ENCODE assay signal across 1 cellular context in the genomic region with DNA sequence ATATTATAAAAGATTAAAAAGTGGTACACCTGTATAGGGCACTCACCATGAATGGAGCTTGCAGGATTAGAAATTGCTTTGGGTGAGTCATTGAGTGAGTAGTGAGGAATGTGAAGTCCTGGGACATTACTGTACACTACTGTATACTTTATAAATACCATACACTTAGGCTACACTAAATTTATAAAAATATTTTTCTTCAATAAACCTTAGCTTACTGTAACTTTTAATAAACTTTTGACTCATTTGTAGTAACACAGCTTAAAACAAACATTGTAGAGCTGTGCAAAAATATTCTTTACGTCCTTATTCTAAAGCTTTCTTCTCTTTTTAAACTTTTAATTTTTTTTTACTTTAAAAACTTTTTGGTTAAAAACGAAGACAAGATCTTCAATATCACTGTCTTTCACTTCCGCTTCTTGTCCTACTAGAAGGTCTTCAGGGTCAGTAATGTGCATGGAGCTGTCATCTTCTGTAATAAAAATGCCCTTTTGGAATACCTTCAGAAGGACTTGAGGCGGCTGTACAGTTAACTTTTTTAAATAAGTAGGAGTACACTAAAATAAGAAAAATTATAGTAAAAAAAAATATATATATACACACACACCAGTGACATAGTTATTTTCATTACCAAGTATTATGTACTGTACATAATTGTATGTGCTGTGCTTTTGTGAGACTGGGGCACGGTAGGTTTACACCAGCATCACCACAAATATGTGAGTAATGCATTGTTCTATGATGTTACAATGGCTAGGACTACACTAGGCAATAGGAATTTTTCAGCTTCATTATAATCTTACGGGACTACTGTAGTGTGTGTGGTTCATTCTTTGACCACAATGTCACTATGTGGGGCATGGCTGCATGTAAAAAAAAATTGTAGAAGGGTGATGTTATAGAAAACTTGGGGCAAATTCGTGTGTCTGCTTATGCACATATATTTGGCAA.
TF ChIP-seq lines count a peak whose summit lies in the region.

No MANE protein-coding gene starts in this region.

TF ChIP-seq in GM12878, 131 proteins besides CTCF, POLR2A, EP300 and RAD21:
- TF ChIP-seq CBX5 (IDR thresholded peaks at IDR 0.05; ENCODE audit: low read depth) (no peak), REST (IDR thresholded peaks at IDR 0.05; ENCODE audit: low read depth, low read length) (no peak), RAD51 (IDR thresholded peaks at IDR 0.05) (no peak), KDM1A (IDR thresholded peaks at IDR 0.05; ENCODE audit: borderline replicate concordance) (no peak), IRF3 (IDR thresholded peaks at IDR 0.05) (no peak), PAX8 (IDR thresholded peaks at IDR 0.05) (no peak), ZNF274 (IDR thresholded peaks at IDR 0.05; ENCODE audit: insufficient read depth, insufficient read length) (no peak), BRCA1 (IDR thresholded peaks at IDR 0.05; ENCODE audit: low read depth, low read length) (no peak), ZBTB11 (CRISPR knock-in tag; IDR thresholded peaks at IDR 0.05) (no peak), PAX5 (IDR thresholded peaks at IDR 0.05; ENCODE audit: borderline replicate concordance, low read depth, low read length) (no peak), JUNB (IDR thresholded peaks at IDR 0.05) (no peak), RELA (IDR thresholded peaks at IDR 0.05; ENCODE audit: borderline replicate concordance, partially characterized antibody) (no peak), MYB (IDR thresholded peaks at IDR 0.05; ENCODE audit: borderline replicate concordance, low read depth, low read length) (no peak)
- TF ChIP-seq, protein P1, sequence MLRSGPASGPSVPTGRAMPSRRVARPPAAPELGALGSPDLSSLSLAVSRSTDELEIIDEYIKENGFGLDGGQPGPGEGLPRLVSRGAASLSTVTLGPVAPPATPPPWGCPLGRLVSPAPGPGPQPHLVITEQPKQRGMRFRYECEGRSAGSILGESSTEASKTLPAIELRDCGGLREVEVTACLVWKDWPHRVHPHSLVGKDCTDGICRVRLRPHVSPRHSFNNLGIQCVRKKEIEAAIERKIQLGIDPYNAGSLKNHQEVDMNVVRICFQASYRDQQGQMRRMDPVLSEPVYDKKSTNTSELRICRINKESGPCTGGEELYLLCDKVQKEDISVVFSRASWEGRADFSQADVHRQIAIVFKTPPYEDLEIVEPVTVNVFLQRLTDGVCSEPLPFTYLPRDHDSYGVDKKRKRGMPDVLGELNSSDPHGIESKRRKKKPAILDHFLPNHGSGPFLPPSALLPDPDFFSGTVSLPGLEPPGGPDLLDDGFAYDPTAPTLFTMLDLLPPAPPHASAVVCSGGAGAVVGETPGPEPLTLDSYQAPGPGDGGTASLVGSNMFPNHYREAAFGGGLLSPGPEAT (IDR thresholded peaks at IDR 0.05; ENCODE audit: low read depth): no peak
- TF ChIP-seq, protein P2, sequence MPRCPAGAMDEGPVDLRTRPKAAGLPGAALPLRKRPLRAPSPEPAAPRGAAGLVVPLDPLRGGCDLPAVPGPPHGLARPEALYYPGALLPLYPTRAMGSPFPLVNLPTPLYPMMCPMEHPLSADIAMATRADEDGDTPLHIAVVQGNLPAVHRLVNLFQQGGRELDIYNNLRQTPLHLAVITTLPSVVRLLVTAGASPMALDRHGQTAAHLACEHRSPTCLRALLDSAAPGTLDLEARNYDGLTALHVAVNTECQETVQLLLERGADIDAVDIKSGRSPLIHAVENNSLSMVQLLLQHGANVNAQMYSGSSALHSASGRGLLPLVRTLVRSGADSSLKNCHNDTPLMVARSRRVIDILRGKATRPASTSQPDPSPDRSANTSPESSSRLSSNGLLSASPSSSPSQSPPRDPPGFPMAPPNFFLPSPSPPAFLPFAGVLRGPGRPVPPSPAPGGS (IDR thresholded peaks at IDR 0.05; ENCODE audit: borderline replicate concordance, insufficient read depth, low read depth, low read length, poor library complexity, severe bottlenecking): no peak
